Comparison of ENCODE assay signal across 10 cellular contexts in genomic region chr22:32410459-32410858, GRCh38. TPM values are rescaled to one million over a fixed set of nuclear protein-coding genes. Genes with fewer than 3 reads are reported as not detected.
DNase-seq lines count a peak whose midpoint lies in the region; ATAC-seq and TF ChIP-seq lines count a peak whose summit lies in the region.
"Had no signal": no experiment of that assay in that cellular context is flagged by ENCODE, and none has a peak within 500 bp of the region (broad histone marks: within the 10 kb centered on the region; RNA-seq: fewer than 3 reads in every experiment).

No MANE protein-coding gene starts in this region.

- no peak for TF ChIP-seq POLR2A in heart left ventricle (IDR thresholded peaks at IDR 0.05)

- no peaks in the 10 kb centered on the region for H3K9me3 Mint-ChIP-seq in type B pancreatic cell
- H3K9me3 Mint-ChIP-seq in endothelial cell (ENCODE audit: unreplicated experiment): no peaks in the 10 kb centered on the region

- H3K4me3 Mint-ChIP-seq in type B pancreatic cell (peak overlapping the region; percentile 98), endothelial cell (ENCODE audit: unreplicated experiment) (no peak overlapping the region)

- intact Hi-C loops in heart left ventricle (cut with DNase I): loop anchor here in 6 of 10 donors (5.0 to 10.0 kb wide), 2 partner anchors 62 to 64 kb away; partner anchors contain the start of gene FBXO7 (in 6 of the 6)
- intact Hi-C loops in left cardiac atrium (cut with DNase I): loop anchor here in 1 of 2 donors (5.0 kb wide), 1 partner anchor 62 kb away; the partner anchor contains the start of gene FBXO7
- intact Hi-C loops in ascending aorta (cut with DNase I): no loop called here

- H3K27me3 Mint-ChIP-seq in type B pancreatic cell (peaks cover 9% of the 10 kb centered on the region), endothelial cell (ENCODE audit: unreplicated experiment) (peaks cover 2% of the 10 kb centered on the region)

- H3K9me3 ChIP-seq in heart left ventricle (no peaks in the 10 kb centered on the region), ascending aorta (no peaks in the 10 kb centered on the region)

- no peak overlapping the region for H3K27ac ChIP-seq in heart left ventricle
- no peak overlapping the region for H3K27ac ChIP-seq in ascending aorta

- peak overlapping the region in 9 of 12 donors; percentile 74 to 99 (median 87) for H3K4me3 ChIP-seq in heart left ventricle
- H3K4me3 ChIP-seq in ascending aorta: peak overlapping the region; percentile 69 to 85

- peaks cover 12% of the 10 kb centered on the region for H3K36me3 Mint-ChIP-seq in type B pancreatic cell
- peaks cover 9% of the 10 kb centered on the region for H3K36me3 Mint-ChIP-seq in endothelial cell (ENCODE audit: low read depth, unreplicated experiment)

- peaks cover 0 to 41% (median 35%) of the 10 kb centered on the region in 9 donors for H3K36me3 ChIP-seq in heart left ventricle
- H3K36me3 ChIP-seq in ascending aorta: peaks cover 29 to 31% of the 10 kb centered on the region in 2 donors

- DNase-seq in heart left ventricle (no peak), left cardiac atrium (no peak), ascending aorta (ENCODE audit: low spot score in 2 of 2) (no peak), left kidney (ENCODE audit: low read depth, low spot score) (peak; percentile 60), type B pancreatic cell (ENCODE audit: extremely low spot score, unreplicated experiment) (no peak), mucosa of gallbladder (ENCODE audit: low spot score) (no peak), endothelial cell (ENCODE audit: low spot score) (no peak)
- DNase-seq: NCI-H1105 had no signal

- no peak for ATAC-seq in heart left ventricle
- no peak for ATAC-seq in left cardiac atrium
- ATAC-seq in HG02840 (IDR thresholded peaks at IDR 0.05; ENCODE audit: low FRiP score, unreplicated experiment): no peak

- H3K4me1 Mint-ChIP-seq in type B pancreatic cell (ENCODE audit: unreplicated experiment): peaks cover 31% of the 10 kb centered on the region
- peaks cover 29% of the 10 kb centered on the region for H3K4me1 Mint-ChIP-seq in endothelial cell (ENCODE audit: unreplicated experiment)

- H3K4me1 ChIP-seq in heart left ventricle (peaks cover 0 to 54% (median 17%) of the 10 kb centered on the region in 12 donors), ascending aorta (peaks cover 4 to 15% of the 10 kb centered on the region in 2 donors)

- H3K27me3 ChIP-seq in heart left ventricle (no peaks in the 10 kb centered on the region), ascending aorta (no peaks in the 10 kb centered on the region)

- TF ChIP-seq CTCF in heart left ventricle (IDR thresholded peaks at IDR 0.05) (no peak), ascending aorta (IDR thresholded peaks at IDR 0.05) (no peak), type B pancreatic cell (conservative IDR thresholded peaks at IDR 0.05) (no peak), endothelial cell (IDR thresholded peaks at IDR 0.05; ENCODE audit: unreplicated experiment) (no peak)

- H3K27ac Mint-ChIP-seq in type B pancreatic cell (peak overlapping the region; percentile 84), endothelial cell (ENCODE audit: unreplicated experiment) (no peak overlapping the region)

- WGBS in heart left ventricle, 4 donors: 76 to 85% (median 82%) methylated on average over 4 of the region's 4 CpGs

RNA-seq across cellular contexts. Expression of gene RTCB, which starts 1.6 kb away (rescaled TPM):
- total RNA-seq in heart left ventricle (10 to 100 TPM; 39.4 to 54.0 (median 47.1) TPM), left cardiac atrium (10 to 100 TPM; 40.6 to 50.3 TPM), ascending aorta (55.2 TPM), type B pancreatic cell (ENCODE audit: low replicate concordance) (86.2 and 87.7 TPM in 2 replicates), mucosa of gallbladder (62.8 TPM), endothelial cell (ENCODE audit: unreplicated experiment) (107 TPM)
- 100 to 1,000 TPM in 1 of 2 donors, 10 to 100 TPM in 1; 19.8 to 110 TPM for polyA plus RNA-seq in heart left ventricle

RNA-seq across cellular contexts. Expression of gene RFPL3, which starts 52.8 kb away (rescaled TPM):
- total RNA-seq in heart left ventricle (not detected), left cardiac atrium (not detected), ascending aorta (not detected), type B pancreatic cell (ENCODE audit: low replicate concordance) (0.24 TPM in 1 of 2 replicates, not detected in the other), mucosa of gallbladder (not detected), endothelial cell (ENCODE audit: unreplicated experiment) (not detected)
- not detected for polyA plus RNA-seq in heart left ventricle
- total RNA-seq: activated CD8-positive, alpha-beta memory T cell treated with anti-CD3 and anti-CD28 coated beads for 36 hours had no signal

RNA-seq across cellular contexts. Expression of gene BPIFC, which starts 53.8 kb away (rescaled TPM):
- total RNA-seq in heart left ventricle (not detected), left cardiac atrium (not detected), ascending aorta (not detected), type B pancreatic cell (ENCODE audit: low replicate concordance) (not detected in 2 replicates), mucosa of gallbladder (not detected), endothelial cell (ENCODE audit: unreplicated experiment) (not detected)
- not detected for polyA plus RNA-seq in heart left ventricle
- total RNA-seq: activated CD8-positive, alpha-beta memory T cell treated with anti-CD3 and anti-CD28 coated beads for 36 hours had no signal
